17 cellular contexts compared by ENCODE assay signal in genomic region chr20:387520-387919, GRCh38. TPM values are rescaled to one million over a fixed set of nuclear protein-coding genes. Genes with fewer than 3 reads are reported as not detected.
DNase-seq lines count a peak whose midpoint lies in the region; ATAC-seq and TF ChIP-seq lines count a peak whose summit lies in the region.
"Had no signal": no experiment of that assay in that cellular context is flagged by ENCODE, and none has a peak within 500 bp of the region (broad histone marks: within the 10 kb centered on the region; RNA-seq: fewer than 3 reads in every experiment).

No MANE protein-coding gene starts in this region.

- no peak overlapping the region for H3K4me3 ChIP-seq in SK-N-SH (ENCODE audit: low read depth in 2 of 2, low read length in 1 of 2)
- no peak overlapping the region for H3K4me3 ChIP-seq in Caco-2 (ENCODE audit: low read depth, low read length)
- H3K4me3 ChIP-seq in coronary artery: no peak overlapping the region
- H3K4me3 ChIP-seq: BLaER1 treated with 17β-estradiol and CSF1 and Interleukin-3, amounts not matched to agents 10 nM and 100 nM; GM23338 had no signal

- H3K27ac Mint-ChIP-seq in Caco-2 (ENCODE audit: unreplicated experiment) (peak overlapping the region; percentile 73), endothelial cell (ENCODE audit: unreplicated experiment) (no peak overlapping the region)
- H3K27ac Mint-ChIP-seq in activated naive CD4-positive, alpha-beta T cell treated with anti-CD3 and anti-CD28 coated beads for 36 hours: no peak overlapping the region
- H3K27ac Mint-ChIP-seq: B cell, GM23338 had no signal

- no peak for ATAC-seq in SK-N-SH treated with all-trans-retinoic acid at 6 μM for 48 hours
- ATAC-seq: GM23338 had no signal

- H3K4me1 Mint-ChIP-seq in Caco-2 (ENCODE audit: low read depth, unreplicated experiment): peaks cover 26% of the 10 kb centered on the region
- H3K4me1 Mint-ChIP-seq in endothelial cell (ENCODE audit: unreplicated experiment): peaks cover 14% of the 10 kb centered on the region
- H3K4me1 Mint-ChIP-seq in activated naive CD4-positive, alpha-beta T cell treated with anti-CD3 and anti-CD28 coated beads for 36 hours (ENCODE audit: low read depth): peaks cover 14% of the 10 kb centered on the region

- H3K4me1 ChIP-seq in SK-N-SH (ENCODE audit: control insufficient read depth in 1 of 2, insufficient read depth in 2 of 2, low read depth in 1 of 2, low read length in 1 of 2): no peaks in the 10 kb centered on the region
- H3K4me1 ChIP-seq in Caco-2: peaks cover under 1% of the 10 kb centered on the region

- no peak overlapping the region for H2AFZ ChIP-seq in SK-N-SH (ENCODE audit: low read depth)
- H2AFZ ChIP-seq: GM23338 had no signal

- intact Hi-C loops in Caco-2 (cut with micrococcal nuclease; ENCODE audit: unreplicated experiment): no loop called here
- intact Hi-C loops in activated naive CD4-positive, alpha-beta T cell treated with anti-CD3 and anti-CD28 coated beads for 36 hours (cut with micrococcal nuclease): no loop called here

- H3K36me3 Mint-ChIP-seq in Caco-2 (ENCODE audit: insufficient read depth, unreplicated experiment) (peaks cover 98% of the 10 kb centered on the region), endothelial cell (ENCODE audit: low read depth, unreplicated experiment) (peaks cover 28% of the 10 kb centered on the region)
- peaks cover 46% of the 10 kb centered on the region for H3K36me3 Mint-ChIP-seq in activated naive CD4-positive, alpha-beta T cell treated with anti-CD3 and anti-CD28 coated beads for 36 hours (ENCODE audit: low read depth)

- H3K36me3 ChIP-seq in SK-N-SH (replicated peaks in 1 of 2; ENCODE audit: control insufficient read depth in 1 of 2, insufficient read depth in 2 of 2, low read length in 1 of 2): peaks cover 25 to 31% of the 10 kb centered on the region in 2 experiments
- peaks cover 6% of the 10 kb centered on the region for H3K36me3 ChIP-seq in Caco-2 (ENCODE audit: control insufficient read depth, insufficient read depth, low read length)

- peaks cover 18% of the 10 kb centered on the region; the same call in 1 of the 2 replicates for H3K79me2 ChIP-seq in SK-N-SH (ENCODE audit: insufficient read depth)

- no peak overlapping the region for H3K27ac ChIP-seq in SK-N-SH (ENCODE audit: low read depth in 2 of 2, low read length in 1 of 2)
- H3K27ac ChIP-seq in RWPE1: peak overlapping the region; percentile 67; the same call in 1 of the 2 replicates
- H3K27ac ChIP-seq in coronary artery: no peak overlapping the region
- H3K27ac ChIP-seq: BLaER1 treated with 17β-estradiol and CSF1 and Interleukin-3, amounts not matched to agents 10 nM and 100 nM had no signal

- no peak for TF ChIP-seq RAD21 in SK-N-SH (IDR thresholded peaks at IDR 0.05; ENCODE audit: low read length)

- no peak overlapping the region for H3K4me3 Mint-ChIP-seq in Caco-2 (ENCODE audit: unreplicated experiment)
- H3K4me3 Mint-ChIP-seq in endothelial cell (ENCODE audit: unreplicated experiment): peak overlapping the region; percentile 17
- H3K4me3 Mint-ChIP-seq in activated naive CD4-positive, alpha-beta T cell treated with anti-CD3 and anti-CD28 coated beads for 36 hours: no peak overlapping the region
- H3K4me3 Mint-ChIP-seq: B cell; CD8-positive, alpha-beta memory T cell; GM23338 had no signal

- no peak for TF ChIP-seq EP300 in SK-N-SH (IDR thresholded peaks at IDR 0.05; ENCODE audit: borderline replicate concordance in 1 of 2, low read depth in 1 of 2, low read length in 1 of 2)

- no peaks in the 10 kb centered on the region for H3K9me2 ChIP-seq in SK-N-SH

- H3K9me3 Mint-ChIP-seq in Caco-2 (ENCODE audit: unreplicated experiment) (no peaks in the 10 kb centered on the region), endothelial cell (ENCODE audit: unreplicated experiment) (no peaks in the 10 kb centered on the region)
- H3K9me3 Mint-ChIP-seq in activated naive CD4-positive, alpha-beta T cell treated with anti-CD3 and anti-CD28 coated beads for 36 hours: no peaks in the 10 kb centered on the region
- H3K9me3 Mint-ChIP-seq: CD8-positive, alpha-beta memory T cell; GM23338 had no signal

- BruUV-seq in Caco-2 (replicated peaks; lab: Mats Ljungman, UMichigan): no TSS peak

- no peak overlapping the region for H3K4me2 ChIP-seq in SK-N-SH
- H3K4me2 ChIP-seq: BLaER1 treated with 17β-estradiol and CSF1 and Interleukin-3, amounts not matched to agents 10 nM and 100 nM; GM23338 had no signal

- CTCF ChIA-PET in SK-N-SH (lab: Yijun Ruan, JAX): no interaction called here
- CTCF ChIA-PET in Caco-2 (lab: Charles Lee): no interaction called here
- CTCF ChIA-PET in RWPE1 (lab: Yijun Ruan, JAX): no interaction called here
- CTCF ChIA-PET in activated naive CD4-positive, alpha-beta T cell treated with anti-CD3 and anti-CD28 coated beads for 36 hours (lab: Charles Lee): no interaction called here

- DNase-seq in SK-N-SH (no peak), Caco-2 (no peak), RWPE1 (ENCODE audit: low spot score) (no peak), endothelial cell (ENCODE audit: low spot score) (no peak), coronary artery (ENCODE audit: low spot score) (no peak), D341Med (ENCODE audit: low spot score) (no peak)
- DNase-seq in activated naive CD4-positive, alpha-beta T cell treated with anti-CD3 and anti-CD28 coated beads for 36 hours: no peak
- DNase-seq: 8988T; CD8-positive, alpha-beta memory T cell; COR-L47; DMS79 treated with DMSO at 0.1 percent for 48 hours; GF-D8; HCEC 1CT had no signal

- POLR2A ChIA-PET in SK-N-SH (lab: Yijun Ruan, JAX): no interaction called here
- POLR2A ChIA-PET in Caco-2 (lab: Charles Lee): no interaction called here
- POLR2A ChIA-PET in RWPE1 (lab: Yijun Ruan, JAX; ENCODE audit: low non-redundant PET): no interaction called here

- H3K27me3 ChIP-seq in SK-N-SH (ENCODE audit: insufficient read depth) (no peaks in the 10 kb centered on the region), Caco-2 (replicated peaks; ENCODE audit: control insufficient read depth, insufficient read depth, low read length) (no peaks in the 10 kb centered on the region)
- H3K27me3 ChIP-seq: BLaER1 treated with 17β-estradiol and CSF1 and Interleukin-3, amounts not matched to agents 10 nM and 100 nM had no signal

- H3K27me3 Mint-ChIP-seq in Caco-2 (ENCODE audit: insufficient read depth, unreplicated experiment): no peaks in the 10 kb centered on the region
- peaks cover 4% of the 10 kb centered on the region for H3K27me3 Mint-ChIP-seq in endothelial cell (ENCODE audit: unreplicated experiment)
- no peaks in the 10 kb centered on the region for H3K27me3 Mint-ChIP-seq in activated naive CD4-positive, alpha-beta T cell treated with anti-CD3 and anti-CD28 coated beads for 36 hours (ENCODE audit: low read depth)
- H3K27me3 Mint-ChIP-seq: B cell had no signal

- H3K9me3 ChIP-seq in SK-N-SH (no peaks in the 10 kb centered on the region), Caco-2 (no peaks in the 10 kb centered on the region)
- H3K9me3 ChIP-seq: BLaER1 treated with 17β-estradiol and CSF1 and Interleukin-3, amounts not matched to agents 10 nM and 100 nM had no signal

- no peak for TF ChIP-seq CTCF in SK-N-SH (IDR thresholded peaks at IDR 0.05)
- no peak for TF ChIP-seq CTCF in Caco-2 (IDR thresholded peaks at IDR 0.05; ENCODE audit: insufficient read depth in 1 of 2, low read depth in 1 of 2, low read length in 1 of 2, severe bottlenecking in 1 of 2, unreplicated experiment in 1 of 2)
- TF ChIP-seq CTCF in RWPE1 (conservative IDR thresholded peaks at IDR 0.05; ENCODE audit: low read depth): no peak
- TF ChIP-seq CTCF in endothelial cell (IDR thresholded peaks at IDR 0.05; ENCODE audit: unreplicated experiment): no peak
- TF ChIP-seq CTCF in coronary artery (IDR thresholded peaks at IDR 0.05): no peak

- peaks cover 24% of the 10 kb centered on the region for H4K20me1 ChIP-seq in SK-N-SH (ENCODE audit: insufficient read depth)

- WGBS in SK-N-SH (ENCODE audit: low lambda C conversion rate): 98% methylated on average over 3 of the region's 3 CpGs

- no peaks in the 10 kb centered on the region for H3F3A ChIP-seq in SK-N-SH (replicated peaks; ENCODE audit: insufficient read depth)

- H3K9ac ChIP-seq in SK-N-SH: no peak overlapping the region

TF ChIP-seq in SK-N-SH treated with all-trans-retinoic acid at 6 μM for 48 hours, 23 proteins besides CTCF, POLR2A, EP300 and RAD21:
- TF ChIP-seq ZNF8 (CRISPR knock-in tag; IDR thresholded peaks at IDR 0.05) (peak; percentile 87), ZFP30 (CRISPR knock-in tag; IDR thresholded peaks at IDR 0.05) (no peak)

TF ChIP-seq in SK-N-SH, 30 proteins besides CTCF, POLR2A, EP300 and RAD21 (continues in another document):
- TF ChIP-seq MEF2A (IDR thresholded peaks at IDR 0.05; ENCODE audit: borderline replicate concordance, low read depth) (no peak), GABPA (IDR thresholded peaks at IDR 0.05; ENCODE audit: low read depth) (no peak), RCOR1 (IDR thresholded peaks at IDR 0.05; ENCODE audit: low read length) (no peak)
- TF ChIP-seq, protein P1, sequence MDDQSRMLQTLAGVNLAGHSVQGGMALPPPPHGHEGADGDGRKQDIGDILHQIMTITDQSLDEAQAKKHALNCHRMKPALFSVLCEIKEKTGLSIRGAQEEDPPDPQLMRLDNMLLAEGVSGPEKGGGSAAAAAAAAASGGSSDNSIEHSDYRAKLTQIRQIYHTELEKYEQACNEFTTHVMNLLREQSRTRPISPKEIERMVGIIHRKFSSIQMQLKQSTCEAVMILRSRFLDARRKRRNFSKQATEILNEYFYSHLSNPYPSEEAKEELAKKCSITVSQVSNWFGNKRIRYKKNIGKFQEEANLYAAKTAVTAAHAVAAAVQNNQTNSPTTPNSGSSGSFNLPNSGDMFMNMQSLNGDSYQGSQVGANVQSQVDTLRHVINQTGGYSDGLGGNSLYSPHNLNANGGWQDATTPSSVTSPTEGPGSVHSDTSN (IDR thresholded peaks at IDR 0.05): no peak

RNA-seq across cellular contexts. Expression of gene TRIB3, which starts 7.0 kb away (rescaled TPM):
- 13.2 and 16.6 TPM in 2 replicates for polyA plus RNA-seq in SK-N-SH (2012; rRNA removed)
- 7.2 and 12.0 TPM in 2 replicates for polyA plus RNA-seq in SK-N-SH (2012; cell fraction: cytosol; rRNA removed)
- polyA plus RNA-seq in SK-N-SH (2012; cell fraction: nucleus; rRNA removed): 14.4 and 14.8 TPM in 2 replicates
- 113 and 132 TPM in 2 replicates for total RNA-seq in Caco-2 (2022)
- total RNA-seq in endothelial cell (ENCODE audit: unreplicated experiment): 24.2 TPM
- total RNA-seq in activated naive CD4-positive, alpha-beta T cell treated with anti-CD3 and anti-CD28 coated beads for 36 hours: 10 to 100 TPM; 47.4 to 49.2 TPM

RNA-seq across cellular contexts. Expression of gene RBCK1, which starts 20.6 kb away (rescaled TPM):
- polyA plus RNA-seq in SK-N-SH (2012; rRNA removed): 94.3 and 105 TPM in 2 replicates
- 55.2 and 70.2 TPM in 2 replicates for polyA plus RNA-seq in SK-N-SH (2012; cell fraction: cytosol; rRNA removed)
- 264 and 271 TPM in 2 replicates for polyA plus RNA-seq in SK-N-SH (2012; cell fraction: nucleus; rRNA removed)
- total RNA-seq in Caco-2 (2022): 103 and 111 TPM in 2 replicates
- total RNA-seq in endothelial cell (ENCODE audit: unreplicated experiment): 68.8 TPM
- total RNA-seq in activated naive CD4-positive, alpha-beta T cell treated with anti-CD3 and anti-CD28 coated beads for 36 hours: 100 to 1,000 TPM; 150 to 160 TPM

RNA-seq across cellular contexts. Expression of gene NRSN2, which starts 40.6 kb away (rescaled TPM):
- 88.6 and 146 TPM in 2 replicates for polyA plus RNA-seq in SK-N-SH (2012; rRNA removed)
- polyA plus RNA-seq in SK-N-SH (2012; cell fraction: cytosol; rRNA removed): 54.7 and 100 TPM in 2 replicates
- polyA plus RNA-seq in SK-N-SH (2012; cell fraction: nucleus; rRNA removed): 63.6 and 88.9 TPM in 2 replicates
- total RNA-seq in Caco-2 (2022) (24.6 and 27.5 TPM in 2 replicates), endothelial cell (ENCODE audit: unreplicated experiment) (43.2 TPM)
- total RNA-seq in activated naive CD4-positive, alpha-beta T cell treated with anti-CD3 and anti-CD28 coated beads for 36 hours: 1 to 10 TPM; 3.9 to 4.2 TPM
